Comparison of ENCODE assay signal across 1 cellular context in the genomic region with DNA sequence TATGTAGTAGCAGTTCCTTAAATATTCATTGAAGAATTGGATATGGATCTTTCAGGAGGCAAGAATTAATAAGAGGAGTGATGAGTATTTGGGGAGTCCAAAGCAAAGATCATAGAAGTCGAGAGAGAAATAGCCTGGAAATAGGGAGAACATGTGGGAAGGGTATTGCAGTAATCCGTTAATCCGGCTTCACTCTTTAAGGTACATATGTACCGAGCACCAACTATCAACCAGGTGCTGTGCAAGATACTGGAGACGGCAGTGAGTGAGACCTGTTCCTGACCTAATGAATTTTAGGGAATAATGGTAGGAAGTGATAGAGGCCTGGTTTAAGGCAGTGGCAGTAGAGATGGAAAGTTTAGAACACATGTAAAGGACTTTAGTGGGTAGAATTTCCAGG.
A peak's percentile ranks its signal among the peaks of the same experiment; 100 is the strongest.
TF ChIP-seq lines count a peak whose summit lies in the region.

No MANE protein-coding gene starts in this region.

TF ChIP-seq in HepG2, 621 proteins besides CTCF, POLR2A, EP300 and RAD21:
- TF ChIP-seq, protein P1, sequence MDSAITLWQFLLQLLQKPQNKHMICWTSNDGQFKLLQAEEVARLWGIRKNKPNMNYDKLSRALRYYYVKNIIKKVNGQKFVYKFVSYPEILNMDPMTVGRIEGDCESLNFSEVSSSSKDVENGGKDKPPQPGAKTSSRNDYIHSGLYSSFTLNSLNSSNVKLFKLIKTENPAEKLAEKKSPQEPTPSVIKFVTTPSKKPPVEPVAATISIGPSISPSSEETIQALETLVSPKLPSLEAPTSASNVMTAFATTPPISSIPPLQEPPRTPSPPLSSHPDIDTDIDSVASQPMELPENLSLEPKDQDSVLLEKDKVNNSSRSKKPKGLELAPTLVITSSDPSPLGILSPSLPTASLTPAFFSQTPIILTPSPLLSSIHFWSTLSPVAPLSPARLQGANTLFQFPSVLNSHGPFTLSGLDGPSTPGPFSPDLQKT (CRISPR knock-in tag; IDR thresholded peaks at IDR 0.05; ENCODE audit: borderline replicate concordance), result no peak
- no peak for TF ChIP-seq NFE2L2 (IDR thresholded peaks at IDR 0.05; ENCODE audit: low read length)
- no peak for TF ChIP-seq ZFP36L2 (CRISPR knock-in tag; IDR thresholded peaks at IDR 0.05)
- no peak for TF ChIP-seq ZNF556 (CRISPR knock-in tag; IDR thresholded peaks at IDR 0.05; ENCODE audit: borderline replicate concordance)
- no peak for TF ChIP-seq JUN (CRISPR knock-in tag; IDR thresholded peaks at IDR 0.05)
- 0 out of 2 replicates have a peak, but pooled peaks have one; percentile 5 for TF ChIP-seq GLI4 (CRISPR knock-in tag; IDR thresholded peaks at IDR 0.05; ENCODE audit: borderline replicate concordance)
- TF ChIP-seq ZNF766 (CRISPR knock-in tag; IDR thresholded peaks at IDR 0.05; ENCODE audit: borderline replicate concordance), result 0 out of 2 replicates have a peak, but pooled peaks have one; percentile 2
- TF ChIP-seq SAFB2 (CRISPR knock-in tag; IDR thresholded peaks at IDR 0.05; ENCODE audit: borderline replicate concordance, low read depth), result no peak
- peak; percentile 51; the same call in 1 of the 2 replicates for TF ChIP-seq ZNF205 (CRISPR knock-in tag; IDR thresholded peaks at IDR 0.05)
- TF ChIP-seq ZBTB42 (CRISPR knock-in tag; IDR thresholded peaks at IDR 0.05), result no peak
- TF ChIP-seq, protein P2, sequence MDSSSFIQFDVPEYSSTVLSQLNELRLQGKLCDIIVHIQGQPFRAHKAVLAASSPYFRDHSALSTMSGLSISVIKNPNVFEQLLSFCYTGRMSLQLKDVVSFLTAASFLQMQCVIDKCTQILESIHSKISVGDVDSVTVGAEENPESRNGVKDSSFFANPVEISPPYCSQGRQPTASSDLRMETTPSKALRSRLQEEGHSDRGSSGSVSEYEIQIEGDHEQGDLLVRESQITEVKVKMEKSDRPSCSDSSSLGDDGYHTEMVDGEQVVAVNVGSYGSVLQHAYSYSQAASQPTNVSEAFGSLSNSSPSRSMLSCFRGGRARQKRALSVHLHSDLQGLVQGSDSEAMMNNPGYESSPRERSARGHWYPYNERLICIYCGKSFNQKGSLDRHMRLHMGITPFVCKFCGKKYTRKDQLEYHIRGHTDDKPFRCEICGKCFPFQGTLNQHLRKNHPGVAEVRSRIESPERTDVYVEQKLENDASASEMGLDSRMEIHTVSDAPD (CRISPR knock-in tag; IDR thresholded peaks at IDR 0.05), result no peak
- TF ChIP-seq ZNF569 (CRISPR knock-in tag; IDR thresholded peaks at IDR 0.05; ENCODE audit: borderline replicate concordance), result no peak
- TF ChIP-seq ZNF720 (CRISPR knock-in tag; IDR thresholded peaks at IDR 0.05), result no peak
- no peak for TF ChIP-seq FOXK1 (CRISPR knock-in tag; IDR thresholded peaks at IDR 0.05; ENCODE audit: borderline replicate concordance, low read depth)
